22 cellular contexts compared by ENCODE assay signal in genomic region chr3:40613306-40613705, GRCh38.
DNase-seq lines count a peak whose midpoint lies in the region; FAIRE-seq and TF ChIP-seq lines count a peak whose summit lies in the region.
"Had no signal": no experiment of that assay in that cellular context is flagged by ENCODE, and none has a peak within 500 bp of the region (broad histone marks: within the 10 kb centered on the region; RNA-seq: fewer than 3 reads in every experiment).

No MANE protein-coding gene starts in this region.

- no peak for TF ChIP-seq EP300 in H1 (IDR thresholded peaks at IDR 0.05; ENCODE audit: borderline replicate concordance in 1 of 2, low read depth in 2 of 2, low read length in 2 of 2)

- H3K4me3 Mint-ChIP-seq in type B pancreatic cell = no peak overlapping the region
- H3K4me3 Mint-ChIP-seq: CD4-positive, CD25-positive, alpha-beta regulatory T cell; CD8-positive, alpha-beta memory T cell; IgD-negative memory B cell had no signal

- H3K27ac Mint-ChIP-seq in type B pancreatic cell = no peak overlapping the region
- H3K27ac Mint-ChIP-seq: CD4-positive, CD25-positive, alpha-beta regulatory T cell; CD8-positive, alpha-beta memory T cell had no signal

- H4K5ac ChIP-seq in H1 (ENCODE audit: insufficient read length, low read depth, low read length) = peak overlapping the region; percentile 16

- H3K27me3 Mint-ChIP-seq in type B pancreatic cell = peaks cover 34% of the 10 kb centered on the region

- no peak for TF ChIP-seq POLR2A in H1 (IDR thresholded peaks at IDR 0.05; ENCODE audit: control extremely low read depth in 1 of 2, low read depth in 2 of 2, low read length in 2 of 2)

- H3K4me1 Mint-ChIP-seq in type B pancreatic cell (ENCODE audit: unreplicated experiment) = peaks cover 15% of the 10 kb centered on the region
- H3K4me1 Mint-ChIP-seq: CD4-positive, CD25-positive, alpha-beta regulatory T cell; CD8-positive, alpha-beta memory T cell had no signal

- H3K9me3 Mint-ChIP-seq in type B pancreatic cell = no peaks in the 10 kb centered on the region
- H3K9me3 Mint-ChIP-seq: CD4-positive, CD25-positive, alpha-beta regulatory T cell; CD8-positive, alpha-beta memory T cell; H9; IgD-negative memory B cell had no signal

- peak overlapping the region; percentile 55 for H2BK120ac ChIP-seq in H1 (replicated peaks; ENCODE audit: low read depth, low read length)

- H3K9me3 ChIP-seq in BLaER1 treated with 17β-estradiol and CSF1 and Interleukin-3, amounts not matched to agents 10 nM and 100 nM (replicated peaks in 1 of 11) = no peaks in the 10 kb centered on the region
- H3K9me3 ChIP-seq in H1 (ENCODE audit: insufficient read depth in 2 of 2, low read depth in 1 of 2, low read length in 1 of 2) = no peaks in the 10 kb centered on the region

- H2BK20ac ChIP-seq in H1 (ENCODE audit: low read length) = peak overlapping the region; percentile 29; the same call in 1 of the 2 replicates

- H3K23me2 ChIP-seq in H1 (ENCODE audit: low read depth, low read length) = peaks cover 5% of the 10 kb centered on the region

- 87% methylated on average over 5 of the region's 5 CpGs; no CpG with 5 or more reads in 1 of the 2 experiments for WGBS in H1 (ENCODE audit: extremely low coverage in 1 of 2, insufficient coverage in 1 of 2, insufficient read length in 1 of 2, insufficient replicate concordance in 2 of 2, low coverage in 1 of 2, low lambda C conversion rate in 2 of 2, missing lambda C conversion rate in 1 of 2), 2 experiments

- peak overlapping the region; percentile 62; the same call in 1 of the 2 replicates for H3K18ac ChIP-seq in H1 (ENCODE audit: extremely low read depth, low read length)

- no peak overlapping the region for H3K23ac ChIP-seq in H1 (ENCODE audit: insufficient read length)

- H3K56ac ChIP-seq in H1 (replicated peaks; ENCODE audit: insufficient read length, low read depth, low read length) = peak overlapping the region; percentile 1

- H3K9ac ChIP-seq in BLaER1 treated with 17β-estradiol and CSF1 and Interleukin-3, amounts not matched to agents 10 nM and 100 nM = no peak overlapping the region
- no peak overlapping the region for H3K9ac ChIP-seq in H1 (replicated peaks in 1 of 4; ENCODE audit: extremely low read depth in 1 of 4, low read depth in 3 of 4, low read length in 3 of 4)

- no peak for TF ChIP-seq RAD21 in H1 (IDR thresholded peaks at IDR 0.05 in 1 of 2, conservative IDR thresholded peaks at IDR 0.05 in 1 of 2; ENCODE audit: low read depth in 2 of 2, low read length in 2 of 2)

- in situ Hi-C loops in brain microvascular endothelial cell (cut with HindIII; ENCODE audit: low pct_ligation_motif_present, low sequenced_read_pairs) (no loop called here), GM13977 (cut with MboI; ENCODE audit: low pct_unique_long_range_greater_than_20kb, low sequenced_read_pairs, unreplicated experiment) (no loop called here)

- no peaks in the 10 kb centered on the region for H4K20me1 ChIP-seq in BLaER1 treated with 17β-estradiol and CSF1 and Interleukin-3, amounts not matched to agents 10 nM and 100 nM
- no peaks in the 10 kb centered on the region for H4K20me1 ChIP-seq in H1 (replicated peaks in 1 of 2; ENCODE audit: control insufficient read depth in 1 of 2, insufficient read depth in 2 of 2, low read length in 2 of 2)

- no peaks in the 10 kb centered on the region for H3K36me3 ChIP-seq in BLaER1 treated with 17β-estradiol and CSF1 and Interleukin-3, amounts not matched to agents 10 nM and 100 nM
- H3K36me3 ChIP-seq in H1 (ENCODE audit: control insufficient read depth in 2 of 4, insufficient read depth in 4 of 4, low read length in 3 of 4) = no peaks in the 10 kb centered on the region
- H3K36me3 ChIP-seq in brain microvascular endothelial cell (replicated peaks) = no peaks in the 10 kb centered on the region

- H2BK12ac ChIP-seq in H1 (ENCODE audit: low read depth, low read length) = peak overlapping the region; percentile 45; the same call in 1 of the 2 replicates

- no peak overlapping the region for H4K8ac ChIP-seq in H1 (ENCODE audit: extremely low read depth, insufficient read depth, low read length)

- H2AFZ ChIP-seq in H1 (ENCODE audit: low read length) = no peak overlapping the region

- no peak overlapping the region for H2BK15ac ChIP-seq in H1 (ENCODE audit: low read length)

- TF ChIP-seq CTCF in H1 (IDR thresholded peaks at IDR 0.05; ENCODE audit: control extremely low read depth in 1 of 3, insufficient read depth in 1 of 3, low read depth in 1 of 3, low read length in 3 of 3) = no peak
- TF ChIP-seq CTCF in type B pancreatic cell (conservative IDR thresholded peaks at IDR 0.05) = no peak
- no peak for TF ChIP-seq CTCF in brain microvascular endothelial cell (IDR thresholded peaks at IDR 0.05; ENCODE audit: low read depth, low read length, missing control alignments)
- no peak for TF ChIP-seq CTCF in GM13977 (IDR thresholded peaks at IDR 0.05; ENCODE audit: extremely low read depth, insufficient read depth, missing control alignments)

- peak in 1 of 2 experiments; percentile 32 for DNase-seq in H1 (ENCODE audit: low read depth in 1 of 2, low spot score in 2 of 2)
- DNase-seq in islet precursor cell = peak; percentile 20
- no peak for DNase-seq in medulla oblongata (ENCODE audit: extremely low spot score)
- DNase-seq in type B pancreatic cell (ENCODE audit: extremely low spot score, unreplicated experiment) = no peak
- no peak for DNase-seq in brain microvascular endothelial cell
- DNase-seq in GM13977 (ENCODE audit: low spot score) = no peak
- DNase-seq: 8988T; CD4-positive, CD25-positive, alpha-beta regulatory T cell; CD8-positive, alpha-beta memory T cell; COR-L47; DMS 273 treated with DMSO at 0.1 percent for 48 hours; DMS53; DND-41; EL; GOT3; H9 had no signal

- H4K91ac ChIP-seq in H1 (replicated peaks; ENCODE audit: insufficient read length, low read length) = peak overlapping the region; percentile 61

- no peak overlapping the region for H3K4me3 ChIP-seq in BLaER1 treated with 17β-estradiol and CSF1 and Interleukin-3, amounts not matched to agents 10 nM and 100 nM
- H3K4me3 ChIP-seq in H1 (ENCODE audit: extremely low read depth in 1 of 4, insufficient read depth in 2 of 4, low read depth in 3 of 4, low read length in 4 of 4) (no peak overlapping the region), brain microvascular endothelial cell (ENCODE audit: low read depth, low read length) (no peak overlapping the region)

- CTCF ChIA-PET in H1 (lab: Charles Lee; ENCODE audit: partially characterized antibody) = no interaction called here

- POLR2A ChIA-PET in H1 (lab: Charles Lee; ENCODE audit: partially characterized antibody) = no interaction called here

- no peak for FAIRE-seq in H1 (lab: Jason Lieb, UNC)
- FAIRE-seq: G401.6, GM12891, GM18507, HepG2 had no signal

- H3K79me2 ChIP-seq in H1 (ENCODE audit: control insufficient read depth in 1 of 2, insufficient read depth in 2 of 2, low read length in 2 of 2) = no peaks in the 10 kb centered on the region

- H3K27ac ChIP-seq in BLaER1 treated with 17β-estradiol and CSF1 and Interleukin-3, amounts not matched to agents 10 nM and 100 nM = no peak overlapping the region
- H3K27ac ChIP-seq in H1 (ENCODE audit: low read depth, low read length) (no peak overlapping the region), brain microvascular endothelial cell (no peak overlapping the region)

- H3K4me1 ChIP-seq in BLaER1 treated with 17β-estradiol and CSF1 and Interleukin-3, amounts not matched to agents 10 nM and 100 nM = peaks cover 10 to 15% (median 12%) of the 10 kb centered on the region in 10 experiments
- H3K4me1 ChIP-seq in H1 (replicated peaks in 1 of 4; ENCODE audit: control insufficient read depth in 3 of 4, insufficient read depth in 4 of 4, low read length in 3 of 4) = peaks cover 19 to 35% (median 29%) of the 10 kb centered on the region in 4 experiments

- H3K4me2 ChIP-seq in BLaER1 treated with 17β-estradiol and CSF1 and Interleukin-3, amounts not matched to agents 10 nM and 100 nM = peak overlapping the region; percentile 43 to 85 (median 64); a peak in 20 of 22 replicates
- H3K4me2 ChIP-seq in H1 (ENCODE audit: insufficient read depth in 1 of 2, low read depth in 2 of 2, low read length in 2 of 2) = 0 out of 4 replicates have a peak overlapping the region, but pooled peaks of 1 of the 2 experiments have one; percentile 48

- peaks cover 7 to 34% (median 16%) of the 10 kb centered on the region in 11 experiments; a peak in 13 of 22 replicates for H3K27me3 ChIP-seq in BLaER1 treated with 17β-estradiol and CSF1 and Interleukin-3, amounts not matched to agents 10 nM and 100 nM
- H3K27me3 ChIP-seq in H1 (replicated peaks in 1 of 4; ENCODE audit: control insufficient read depth in 3 of 4, extremely low read depth in 1 of 4, insufficient read depth in 3 of 4, low read length in 3 of 4) (no peaks in the 10 kb centered on the region), brain microvascular endothelial cell (replicated peaks) (peaks cover 18% of the 10 kb centered on the region)

- no peak overlapping the region for H3K14ac ChIP-seq in H1 (ENCODE audit: insufficient read length)

- H3K36me3 Mint-ChIP-seq in type B pancreatic cell = no peaks in the 10 kb centered on the region
- H3K36me3 Mint-ChIP-seq: CD4-positive, CD25-positive, alpha-beta regulatory T cell; CD8-positive, alpha-beta memory T cell; IgD-negative memory B cell had no signal

- peak overlapping the region; percentile 40 for H3K4ac ChIP-seq in H1 (replicated peaks; ENCODE audit: insufficient read length, low read depth, low read length)

- H3K79me1 ChIP-seq in H1 (ENCODE audit: low read depth, low read length) = no peaks in the 10 kb centered on the region

- H2AK5ac ChIP-seq in H1 (ENCODE audit: low read depth, low read length) = no peak overlapping the region; the same call in 1 of the 2 replicates

- peak overlapping the region; percentile 67; the same call in 1 of the 2 replicates for H2BK5ac ChIP-seq in H1 (ENCODE audit: low read depth, low read length)

TF ChIP-seq in H1, 55 proteins besides CTCF, POLR2A, EP300 and RAD21 (continues in another document):
- TF ChIP-seq GABPA (IDR thresholded peaks at IDR 0.05; ENCODE audit: borderline replicate concordance, insufficient read depth, low read length) (no peak), CEBPB (IDR thresholded peaks at IDR 0.05; ENCODE audit: low read depth, low read length) (no peak), TCF12 (IDR thresholded peaks at IDR 0.05; ENCODE audit: low read depth, low read length) (no peak), ATF2 (IDR thresholded peaks at IDR 0.05; ENCODE audit: low read length) (no peak), TAF1 (IDR thresholded peaks at IDR 0.05; ENCODE audit: low read depth, low read length) (no peak), POLR2AphosphoS5 (IDR thresholded peaks at IDR 0.05; ENCODE audit: low read depth, low read length) (no peak)
